10 cellular contexts compared by ENCODE assay signal in the genomic region with DNA sequence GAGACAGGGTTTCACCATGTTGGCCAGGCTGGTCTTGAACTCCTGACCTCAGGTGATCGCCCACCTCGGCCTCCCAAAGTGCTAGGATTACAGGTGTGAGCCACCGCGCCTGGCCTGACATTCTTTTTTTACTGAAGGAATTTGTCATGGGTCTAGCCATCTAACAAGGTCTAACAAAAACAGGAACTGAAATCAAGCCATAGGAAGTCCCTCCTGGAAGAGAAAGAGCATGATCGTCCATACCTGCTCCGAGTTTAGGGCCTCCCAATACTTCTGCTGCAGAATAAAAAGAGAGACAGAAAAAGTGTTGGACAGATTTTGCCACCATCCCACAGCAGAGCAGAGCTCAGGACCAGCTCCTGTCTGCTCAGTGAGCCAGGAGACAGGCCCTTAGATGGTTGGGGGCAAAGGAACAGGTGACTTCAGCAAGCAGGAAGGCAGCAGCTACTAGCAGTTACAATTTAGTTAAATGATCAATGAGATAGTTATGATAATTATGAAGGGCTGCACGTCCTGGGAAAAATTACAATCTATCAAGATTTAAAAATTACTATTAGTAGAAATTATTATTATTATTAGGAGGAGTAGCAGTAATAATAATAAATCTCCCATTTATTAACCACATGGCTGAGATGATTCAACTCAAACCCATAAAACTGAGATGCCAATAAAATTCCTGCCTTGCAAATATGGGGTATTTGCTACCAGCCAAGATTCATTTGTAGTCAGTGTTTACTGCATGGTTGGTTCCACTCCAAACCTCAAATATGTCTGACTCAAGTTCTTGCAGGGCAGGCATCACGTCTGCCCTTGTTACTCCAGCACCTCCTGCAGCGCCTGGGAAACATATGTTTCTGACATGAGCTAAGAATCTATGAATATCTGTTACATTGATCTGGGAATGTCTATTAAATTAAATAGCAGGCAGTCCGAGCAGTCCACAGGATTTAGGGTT. TPM values are rescaled to one million over a fixed set of nuclear protein-coding genes. Genes with fewer than 3 reads are reported as not detected.
DNase-seq lines count a peak whose midpoint lies in the region; TF ChIP-seq lines count a peak whose summit lies in the region.
"Had no signal": no experiment of that assay in that cellular context is flagged by ENCODE, and none has a peak within 500 bp of the region (broad histone marks: within the 10 kb centered on the region; RNA-seq: fewer than 3 reads in every experiment).

No MANE protein-coding gene starts in this region.

- no peaks in the 10 kb centered on the region for H3K36me3 Mint-ChIP-seq in activated CD4-positive, alpha-beta memory T cell treated with anti-CD3 and anti-CD28 coated beads for 36 hours

- H3K4me3 ChIP-seq in WI38 (ENCODE audit: low read depth, low read length) = no peak overlapping the region
- H3K4me3 ChIP-seq in kidney epithelial cell (ENCODE audit: low read depth, low read length) = no peak overlapping the region
- H3K4me3 ChIP-seq: ovary had no signal

- H3K36me3 ChIP-seq in kidney epithelial cell (ENCODE audit: control insufficient read depth, insufficient read depth, low read length) = no peaks in the 10 kb centered on the region
- H3K36me3 ChIP-seq: ovary had no signal

- POLR2A ChIA-PET in activated CD4-positive, alpha-beta memory T cell treated with anti-CD3 and anti-CD28 coated beads for 36 hours (lab: Charles Lee) = no interaction called here

- no peaks in the 10 kb centered on the region for H3K9me3 Mint-ChIP-seq in activated CD4-positive, alpha-beta memory T cell treated with anti-CD3 and anti-CD28 coated beads for 36 hours
- H3K9me3 Mint-ChIP-seq: activated naive CD8-positive, alpha-beta T cell treated with anti-CD3 and anti-CD28 coated beads, Interleukin-2, amount 50 U/mL, for 24 hours had no signal

- peaks cover 4% of the 10 kb centered on the region for H3K4me1 Mint-ChIP-seq in activated CD4-positive, alpha-beta memory T cell treated with anti-CD3 and anti-CD28 coated beads for 36 hours (ENCODE audit: low read depth)

- DNase-seq in AG09319 (ENCODE audit: extremely low read depth, low read depth) (peak; percentile 97), HS-5 (ENCODE audit: low read depth) (peak; percentile 99), kidney epithelial cell (ENCODE audit: low read depth) (peak; percentile 100), T-helper 1 cell (no peak), OCI-M2 (lab: John Stamatoyannopoulos, UW; ENCODE audit: unreplicated experiment) (no peak), NCI-H748 (lab: John Stamatoyannopoulos, UW; ENCODE audit: unreplicated experiment) (no peak)
- DNase-seq in activated CD4-positive, alpha-beta memory T cell treated with anti-CD3 and anti-CD28 coated beads for 36 hours = no peak
- DNase-seq: activated naive CD8-positive, alpha-beta T cell treated with anti-CD3 and anti-CD28 coated beads, Interleukin-2, amount 50 U/mL, for 24 hours had no signal

- TF ChIP-seq CTCF in AG09319 (IDR thresholded peaks at IDR 0.05; ENCODE audit: low read depth, low read length) = peak; percentile 13; the same call in 1 of the 2 replicates
- 0 out of 2 replicates have a peak, but pooled peaks have one; percentile 4 for TF ChIP-seq CTCF in WI38 (IDR thresholded peaks at IDR 0.05; ENCODE audit: low read depth, low read length)
- peak; percentile 30 for TF ChIP-seq CTCF in kidney epithelial cell (IDR thresholded peaks at IDR 0.05; ENCODE audit: insufficient read depth, low read length, poor library complexity, severe bottlenecking)

- H3K27ac Mint-ChIP-seq in activated CD4-positive, alpha-beta memory T cell treated with anti-CD3 and anti-CD28 coated beads for 36 hours = no peak overlapping the region
- H3K27ac Mint-ChIP-seq: activated naive CD8-positive, alpha-beta T cell treated with anti-CD3 and anti-CD28 coated beads, Interleukin-2, amount 50 U/mL, for 24 hours had no signal

- H3K27me3 ChIP-seq in kidney epithelial cell (ENCODE audit: control insufficient read depth, insufficient read depth, low read length) = no peaks in the 10 kb centered on the region
- H3K27me3 ChIP-seq: ovary had no signal

- no peaks in the 10 kb centered on the region for H3K27me3 Mint-ChIP-seq in activated CD4-positive, alpha-beta memory T cell treated with anti-CD3 and anti-CD28 coated beads for 36 hours
- H3K27me3 Mint-ChIP-seq: activated naive CD8-positive, alpha-beta T cell treated with anti-CD3 and anti-CD28 coated beads, Interleukin-2, amount 50 U/mL, for 24 hours had no signal

- CTCF ChIA-PET in activated CD4-positive, alpha-beta memory T cell treated with anti-CD3 and anti-CD28 coated beads for 36 hours (lab: Charles Lee) = interaction anchor here (0.9 to 6.5 kb wide), 6 partner anchors 18 to 259 kb away, joined by 4 to 113 read pairs (median 6); no protein-coding TSS in a partner anchor

- H3K4me3 Mint-ChIP-seq in activated CD4-positive, alpha-beta memory T cell treated with anti-CD3 and anti-CD28 coated beads for 36 hours = no peak overlapping the region
- H3K4me3 Mint-ChIP-seq: activated naive CD8-positive, alpha-beta T cell treated with anti-CD3 and anti-CD28 coated beads, Interleukin-2, amount 50 U/mL, for 24 hours had no signal

- intact Hi-C loops in activated CD4-positive, alpha-beta memory T cell treated with anti-CD3 and anti-CD28 coated beads for 36 hours (cut with micrococcal nuclease) = no loop called here

RNA-seq across cellular contexts. Expression of gene TMEM44, which starts 40.1 kb away (rescaled TPM):
- total RNA-seq in kidney epithelial cell = 16.0 and 16.2 TPM in 2 replicates
- 1 to 10 TPM; 4.0 to 5.8 TPM for total RNA-seq in activated CD4-positive, alpha-beta memory T cell treated with anti-CD3 and anti-CD28 coated beads for 36 hours

Comparison
In these comparisons a context has a peak if more than half of its experiments do, and no peak if none do; other contexts are left out.
1. DNase-seq: peak in AG09319 (single experiment), HS-5 (single experiment) and kidney epithelial cell (single experiment); none in T-helper 1 cell (0 of 5), activated CD4-positive, alpha-beta memory T cell treated with anti-CD3 and anti-CD28 coated beads for 36 hours (single experiment), OCI-M2 (single experiment) and NCI-H748 (single experiment).
2. Peak in every context shown above with its lines, with median percentiles within 50 percentile points of each other: CTCF ChIP-seq.